ENCODE assay signal across 8 cellular contexts in genomic region chr20:23361651-23362391, GRCh38.
DNase-seq lines count a peak whose midpoint lies in the region; ATAC-seq and TF ChIP-seq lines count a peak whose summit lies in the region.

TSS of gene GZF1 (plus strand) at chr20:23362182. CDS start at chr20:23364384, 2,202 bp downstream.

- peak; percentile 64 for ATAC-seq in GM19043 (IDR thresholded peaks at IDR 0.05; ENCODE audit: low read depth, unreplicated experiment)
- peak; percentile 71 for ATAC-seq in HG03354 (IDR thresholded peaks at IDR 0.05; ENCODE audit: poor library complexity, severe bottlenecking, unreplicated experiment)

- peak within 1 kb of the TSS; percentile 78 for H3K4me3 ChIP-seq in AG10803 (ENCODE audit: low read length)

- peak; percentile 97 for DNase-seq in AG10803 (ENCODE audit: low read depth)
- DNase-seq in NCI-H446 (lab: John Stamatoyannopoulos, UW): peak; percentile 87 to 99
- DNase-seq in activated CD4-positive, CD25-positive, alpha-beta regulatory T cell treated with anti-CD3 and anti-CD28 coated beads, Interleukin-2, amount 50 U/mL, for 16 hours (ENCODE audit: low read depth, low spot score): peak; percentile 97
- peak; percentile 98 for DNase-seq in central memory CD4-positive, alpha-beta T cell
- peak; percentile 98 for DNase-seq in iris pigment epithelial cell (ENCODE audit: low read depth)
- DNase-seq in stimulated activated CD4-positive, alpha-beta T cell treated with anti-CD3 and anti-CD28 coated beads, Interleukin-12 subunit alpha, Interleukin-12 subunit beta, amount 100 ng/mL, for 24 hours (ENCODE audit: low read depth in 2 of 2): peak; percentile 95 to 96

- peak; percentile 1; the same call in 1 of the 2 replicates for TF ChIP-seq CTCF in AG10803 (conservative IDR thresholded peaks at IDR 0.05; ENCODE audit: low read length)

Comparison
In these comparisons a context has a peak if more than half of its experiments do, and no peak if none do; other contexts are left out.
1. Peak in every context shown above with its lines: DNase-seq, ATAC-seq and H3K4me3 ChIP-seq.